ENCODE assay signal across 8 cellular contexts in genomic region chr14:21267431-21267845, GRCh38. TPM values are rescaled to one million over a fixed set of nuclear protein-coding genes. Genes with fewer than 3 reads are reported as not detected.
DNase-seq lines count a peak whose midpoint lies in the region; ATAC-seq, FAIRE-seq and TF ChIP-seq lines count a peak whose summit lies in the region.

No MANE protein-coding gene starts in this region.

- H3K4me1 ChIP-seq in keratinocyte (ENCODE audit: control insufficient read depth, extremely low read depth, insufficient read depth, low read length): peaks cover 45% of the 10 kb centered on the region
- peaks cover 0 to 62% (median 39%) of the 10 kb centered on the region in 4 donors for H3K4me1 ChIP-seq in tibial artery

- H3K4me3 Mint-ChIP-seq in activated T-cell treated with anti-CD3 and anti-CD28 coated beads, Interleukin-2, amount 50 U/mL, for 4 hours: peak overlapping the region; percentile 100

- H3K79me2 ChIP-seq in keratinocyte (ENCODE audit: control insufficient read depth, insufficient read depth, low read length): peaks cover 65% of the 10 kb centered on the region

- peaks cover 2% of the 10 kb centered on the region for H3K9me1 ChIP-seq in keratinocyte (ENCODE audit: control insufficient read depth, extremely low read depth, insufficient read depth, low read length)

- H3K4me3 ChIP-seq in keratinocyte (ENCODE audit: control insufficient read depth in 2 of 3, extremely low read depth in 1 of 3, insufficient read depth in 2 of 3, low read depth in 1 of 3, low read length in 3 of 3) (peak overlapping the region; percentile 84 to 97 (median 93)), tibial artery (peak overlapping the region; percentile 78 to 96)

- no peak for ATAC-seq in activated T-cell treated with anti-CD3 and anti-CD28 coated beads, Interleukin-2, amount 50 U/mL, for 4 hours
- ATAC-seq in activated naive CD4-positive, alpha-beta T cell treated with anti-CD3 and anti-CD28 coated beads, Interleukin-2, amount 50 U/mL, for 72 hours: no peak

- H3K27ac Mint-ChIP-seq in activated naive CD4-positive, alpha-beta T cell treated with anti-CD3 and anti-CD28 coated beads, Interleukin-2, amount 50 U/mL, for 72 hours: peak overlapping the region; percentile 96 to 100

- H3K4me1 Mint-ChIP-seq in activated T-cell treated with anti-CD3 and anti-CD28 coated beads, Interleukin-2, amount 50 U/mL, for 4 hours (ENCODE audit: low read depth): peaks cover 40% of the 10 kb centered on the region

- H3K9ac ChIP-seq in keratinocyte (ENCODE audit: control insufficient read depth, extremely low read depth, insufficient read depth, low read length): peak overlapping the region; percentile 100

- H3K9me3 ChIP-seq in keratinocyte (ENCODE audit: control insufficient read depth, low read depth, low read length) (no peaks in the 10 kb centered on the region), tibial artery (no peaks in the 10 kb centered on the region)

- intact Hi-C loops in tibial artery (cut with DNase I; ENCODE audit: low total_unique reads): no loop called here

- H3K27me3 Mint-ChIP-seq in activated T-cell treated with anti-CD3 and anti-CD28 coated beads, Interleukin-2, amount 50 U/mL, for 4 hours (ENCODE audit: low read depth): no peaks in the 10 kb centered on the region

- peak overlapping the region; percentile 99 for H3K27ac ChIP-seq in keratinocyte (ENCODE audit: control insufficient read depth, insufficient read depth, low read length)
- peak overlapping the region; percentile 96 to 98 for H3K27ac ChIP-seq in tibial artery

- FAIRE-seq in keratinocyte (lab: Jason Lieb, UNC): no peak

- dilution Hi-C loops in keratinocyte (cut with MboI; ENCODE audit: extremely low pct_ligation_motif_present, low sequenced_read_pairs): no loop called here

- H3K4me2 ChIP-seq in keratinocyte (ENCODE audit: control insufficient read depth, extremely low read depth, insufficient read depth, low read depth, low read length): peak overlapping the region; percentile 97

- DNase-seq in activated T-cell treated with anti-CD3 and anti-CD28 coated beads, Interleukin-2, amount 50 U/mL, for 4 hours: no peak
- no peak for DNase-seq in activated T-cell treated with anti-CD3 and anti-CD28 coated beads, Interleukin-2, amount 50 U/mL, for 1 hour
- no peak for DNase-seq in activated naive CD4-positive, alpha-beta T cell treated with anti-CD3 and anti-CD28 coated beads, Interleukin-2, amount 50 U/mL, for 72 hours (ENCODE audit: low spot score in 2 of 2)
- no peak for DNase-seq in keratinocyte (ENCODE audit: low read depth, low spot score)
- DNase-seq in tibial artery: no peak
- no peak for DNase-seq in HT-29 (ENCODE audit: low spot score)
- no peak for DNase-seq in NCI-H345 (lab: John Stamatoyannopoulos, UW)
- DNase-seq in NCI-H774 (lab: John Stamatoyannopoulos, UW): no peak

- H4K20me1 ChIP-seq in keratinocyte (ENCODE audit: control insufficient read depth, extremely low read depth, insufficient read depth, low read length): peaks cover 51% of the 10 kb centered on the region

- H3K36me3 ChIP-seq in keratinocyte (ENCODE audit: control insufficient read depth in 2 of 2, extremely low read depth in 1 of 2, insufficient read depth in 2 of 2, low read length in 2 of 2) (peaks cover 6 to 26% of the 10 kb centered on the region in 2 experiments), tibial artery (peaks cover 9 to 19% (median 13%) of the 10 kb centered on the region in 3 donors)

- no peaks in the 10 kb centered on the region for H3K27me3 ChIP-seq in keratinocyte (ENCODE audit: control insufficient read depth, extremely low read depth, insufficient read depth, low read length)
- no peaks in the 10 kb centered on the region for H3K27me3 ChIP-seq in tibial artery

- peaks cover 54% of the 10 kb centered on the region for H3K36me3 Mint-ChIP-seq in activated T-cell treated with anti-CD3 and anti-CD28 coated beads, Interleukin-2, amount 50 U/mL, for 4 hours (ENCODE audit: insufficient read depth)
- peaks cover 34 to 72% of the 10 kb centered on the region in 2 donors for H3K36me3 Mint-ChIP-seq in activated naive CD4-positive, alpha-beta T cell treated with anti-CD3 and anti-CD28 coated beads, Interleukin-2, amount 50 U/mL, for 72 hours

- TF ChIP-seq CTCF in keratinocyte (optimal IDR thresholded peaks at IDR 0.05 in 1 of 3, IDR thresholded peaks at IDR 0.05 in 1 of 3, conservative IDR thresholded peaks at IDR 0.05 in 1 of 3; ENCODE audit: extremely low read depth in 1 of 3, insufficient read depth in 2 of 3, low read length in 3 of 3) (no peak), tibial artery (IDR thresholded peaks at IDR 0.05) (no peak)

- H3K9me3 Mint-ChIP-seq in activated T-cell treated with anti-CD3 and anti-CD28 coated beads, Interleukin-2, amount 50 U/mL, for 4 hours: no peaks in the 10 kb centered on the region
- H3K9me3 Mint-ChIP-seq in activated naive CD4-positive, alpha-beta T cell treated with anti-CD3 and anti-CD28 coated beads, Interleukin-2, amount 50 U/mL, for 72 hours: no peaks in the 10 kb centered on the region

- no peak overlapping the region for H2AFZ ChIP-seq in keratinocyte (ENCODE audit: control insufficient read depth, low read length)

RNA-seq across cellular contexts. Expression of gene HNRNPC, which starts 1.8 kb away (rescaled TPM):
- 1,000 to 10,000 TPM; 1,181 to 1,256 (median 1,185) TPM for total RNA-seq in activated T-cell treated with anti-CD3 and anti-CD28 coated beads, Interleukin-2, amount 50 U/mL, for 4 hours
- total RNA-seq in activated naive CD4-positive, alpha-beta T cell treated with anti-CD3 and anti-CD28 coated beads, Interleukin-2, amount 50 U/mL, for 72 hours: 1,000 to 10,000 TPM in 1 of 2 donors, 100 to 1,000 TPM in 1; 948 to 1,048 TPM
- 624 to 871 TPM (median 786 TPM) in 3 replicates for polyA plus RNA-seq in keratinocyte
- polyA plus RNA-seq in keratinocyte (2011; ENCODE audit: low read depth): 2,950 TPM
- polyA plus RNA-seq in keratinocyte (2011; cell fraction: cytosol; rRNA removed): 414 and 574 TPM in 2 replicates
- 390 and 516 TPM in 2 replicates for polyA plus RNA-seq in keratinocyte (2011; cell fraction: nucleus; rRNA removed)
- 567 and 714 TPM in 2 replicates for polyA plus RNA-seq in keratinocyte (2012; ENCODE audit: low replicate concordance)
- 380 to 701 TPM (median 538 TPM) in 3 replicates for polyA minus RNA-seq in keratinocyte
- polyA minus RNA-seq in keratinocyte (2011; cell fraction: cytosol; rRNA and poly(A)+ RNA removed): 204 TPM
- polyA minus RNA-seq in keratinocyte (2011; cell fraction: nucleus; rRNA and poly(A)+ RNA removed): 318 and 503 TPM in 2 replicates
- 375 and 471 TPM in 2 replicates for total RNA-seq in HT-29 (2014; rRNA removed; shearing (Covaris generic))

RNA-seq across cellular contexts. Expression of gene RPGRIP1, which starts 12.4 kb away (rescaled TPM):
- total RNA-seq in activated T-cell treated with anti-CD3 and anti-CD28 coated beads, Interleukin-2, amount 50 U/mL, for 4 hours: under 1 TPM in 2 of 3 donors, not detected in 1; 0.08 to 0.35 TPM
- total RNA-seq in activated naive CD4-positive, alpha-beta T cell treated with anti-CD3 and anti-CD28 coated beads, Interleukin-2, amount 50 U/mL, for 72 hours: not detected
- polyA plus RNA-seq in keratinocyte: 0.07 TPM in 1 of 3 replicates, not detected in the others
- polyA plus RNA-seq in keratinocyte (2011; ENCODE audit: low read depth): not detected
- polyA plus RNA-seq in keratinocyte (2011; cell fraction: cytosol; rRNA removed): 0.02 and 0.03 TPM in 2 replicates
- 0.05 TPM in 1 of 2 replicates, not detected in the other for polyA plus RNA-seq in keratinocyte (2011; cell fraction: nucleus; rRNA removed)
- polyA plus RNA-seq in keratinocyte (2012; ENCODE audit: low replicate concordance): not detected in 2 replicates
- 0.23 TPM in 1 of 3 replicates, not detected in the others for polyA minus RNA-seq in keratinocyte
- not detected for polyA minus RNA-seq in keratinocyte (2011; cell fraction: cytosol; rRNA and poly(A)+ RNA removed)
- polyA minus RNA-seq in keratinocyte (2011; cell fraction: nucleus; rRNA and poly(A)+ RNA removed): not detected in 2 replicates
- 0.05 and 0.33 TPM in 2 replicates for total RNA-seq in HT-29 (2014; rRNA removed; shearing (Covaris generic))
